26 cellular contexts compared by ENCODE assay signal in genomic region chr20:62813588-62813987, GRCh38. TPM values are rescaled to one million over a fixed set of nuclear protein-coding genes. Genes with fewer than 3 reads are reported as not detected.
"Had no signal": no experiment of that assay in that cellular context is flagged by ENCODE, and none has a peak within 500 bp of the region (broad histone marks: within the 10 kb centered on the region; RNA-seq: fewer than 3 reads in every experiment).

No MANE protein-coding gene starts in this region.

- H2AFZ ChIP-seq: neural progenitor cell had no signal

- H3K9me3 ChIP-seq: colonic mucosa, esophagus squamous epithelium, heart right ventricle, left ventricle myocardium inferior, lower lobe of right lung, prostate gland, right atrium auricular region, stomach, thyroid gland had no signal

- H3K27me3 ChIP-seq: thyroid gland had no signal

- H3K4me3 ChIP-seq: colonic mucosa, esophagus squamous epithelium, heart right ventricle, left ventricle myocardium inferior, lower lobe of right lung, neural progenitor cell, prostate gland, right atrium auricular region, smooth muscle cell, stomach, thyroid gland had no signal

- H3K4me2 ChIP-seq: neural progenitor cell, smooth muscle cell had no signal

- H3K27ac ChIP-seq: colonic mucosa, esophagus squamous epithelium, heart right ventricle, left ventricle myocardium inferior, lower lobe of right lung, neural progenitor cell, prostate gland, right atrium auricular region, stomach, thyroid gland had no signal

- H3K36me3 ChIP-seq: neural progenitor cell had no signal

- H3K9ac ChIP-seq: neural progenitor cell had no signal

- FAIRE-seq: islet of Langerhans had no signal

- DNase-seq: colonic mucosa; dermis blood vessel endothelial cell; effector memory CD4-positive, alpha-beta T cell; erythroblast; esophagus squamous epithelium; foreskin melanocyte; glutamatergic neuron; heart right ventricle; hippocampal formation; left cardiac atrium; left ventricle myocardium inferior; lower lobe of right lung; naive B cell; nucleus accumbens; stimulated activated CD4-positive, alpha-beta T cell treated with anti-CD3 and anti-CD28 coated beads, Interleukin-2, amount 100 ng/mL, for 24 hours; stimulated activated CD4-positive, alpha-beta T cell treated with anti-CD3 and anti-CD28 coated beads, Interleukin-4, amount 100 ng/mL, for 24 hours; stimulated activated naive CD4-positive, alpha-beta T cell treated with Interleukin-2 at 50 U/mL for 16 hours; stomach; thyroid gland had no signal

RNA-seq across cellular contexts. Expression of gene COL9A3, which starts 3.3 kb away (rescaled TPM):
- total RNA-seq: mononuclear cell; natural killer cell treated with Interleukin-12 subunit alpha and Interleukin-12 subunit beta and Interleukin-15 and Interleukin-18, amount 100 ng/mL, for 72 hours had no signal
